In the genomic region with DNA sequence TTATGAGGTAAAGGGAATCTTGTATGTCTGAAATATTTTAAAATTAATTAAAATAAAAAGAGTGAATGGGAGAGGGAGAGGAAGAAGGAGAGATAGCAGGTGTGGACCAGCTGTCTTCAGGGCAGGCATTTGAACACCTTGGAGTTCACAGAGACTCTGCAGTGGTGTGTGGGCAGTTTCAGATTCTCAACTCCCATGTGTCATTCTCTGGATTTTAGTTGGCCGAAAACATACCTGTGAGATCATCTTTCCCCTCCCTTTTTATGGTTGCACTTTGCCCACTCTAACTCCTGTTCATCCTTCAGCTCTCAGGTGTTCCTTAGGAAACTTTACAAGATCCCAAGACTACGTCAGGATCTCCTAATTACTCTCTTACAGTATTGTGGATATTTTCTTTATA, we compare ENCODE assay signal across 15 cellular contexts.
DNase-seq lines count a peak whose midpoint lies in the region; ATAC-seq, FAIRE-seq and TF ChIP-seq lines count a peak whose summit lies in the region.
"Had no signal": no experiment of that assay in that cellular context is flagged by ENCODE, and none has a peak within 500 bp of the region (broad histone marks: within the 10 kb centered on the region; RNA-seq: fewer than 3 reads in every experiment).

No MANE protein-coding gene starts in this region.

- peaks cover 10% of the 10 kb centered on the region for H3K36me3 Mint-ChIP-seq in Caco-2 (ENCODE audit: insufficient read depth, unreplicated experiment)
- no peaks in the 10 kb centered on the region for H3K36me3 Mint-ChIP-seq in astrocyte (ENCODE audit: low read depth, unreplicated experiment)
- H3K36me3 Mint-ChIP-seq: natural killer cell treated with Interleukin-12 subunit alpha and Interleukin-12 subunit beta and Interleukin-15 and Interleukin-18, amount 100 ng/mL, for 72 hours had no signal

- no peak overlapping the region for H3K4me2 ChIP-seq in astrocyte (ENCODE audit: low read length)
- H3K4me2 ChIP-seq: SK-N-SH had no signal

- H3K4me3 ChIP-seq in Caco-2 (ENCODE audit: low read depth, low read length) (no peak overlapping the region), astrocyte (ENCODE audit: insufficient read depth, low read depth, low read length) (no peak overlapping the region), adrenal gland (no peak overlapping the region)
- H3K4me3 ChIP-seq: upper lobe of right lung had no signal

- H3K36me3 ChIP-seq in Caco-2 (ENCODE audit: control insufficient read depth, insufficient read depth, low read length) = no peaks in the 10 kb centered on the region
- H3K36me3 ChIP-seq in astrocyte (ENCODE audit: insufficient read depth, low read length) = no peaks in the 10 kb centered on the region
- H3K36me3 ChIP-seq in adrenal gland (replicated peaks in 1 of 2) = no peaks in the 10 kb centered on the region
- H3K36me3 ChIP-seq: upper lobe of right lung had no signal

- no peak overlapping the region for H3K9ac ChIP-seq in astrocyte (ENCODE audit: low read length)
- H3K9ac ChIP-seq: SK-N-SH had no signal

- H3K27ac Mint-ChIP-seq in Caco-2 (ENCODE audit: unreplicated experiment) = peak overlapping the region; percentile 39
- no peak overlapping the region for H3K27ac Mint-ChIP-seq in astrocyte (ENCODE audit: unreplicated experiment)
- H3K27ac Mint-ChIP-seq: natural killer cell treated with Interleukin-12 subunit alpha and Interleukin-12 subunit beta and Interleukin-15 and Interleukin-18, amount 100 ng/mL, for 72 hours; progenitor cell of endocrine pancreas had no signal

- H3K27me3 Mint-ChIP-seq in Caco-2 (ENCODE audit: insufficient read depth, unreplicated experiment) (no peaks in the 10 kb centered on the region), astrocyte (ENCODE audit: low read depth, unreplicated experiment) (no peaks in the 10 kb centered on the region)
- H3K27me3 Mint-ChIP-seq: natural killer cell treated with Interleukin-12 subunit alpha and Interleukin-12 subunit beta and Interleukin-15 and Interleukin-18, amount 100 ng/mL, for 72 hours; progenitor cell of endocrine pancreas had no signal

- CTCF ChIA-PET in Caco-2 (lab: Charles Lee) = interaction anchor here (0.6 to 3.6 kb wide), 3 partner anchors 19 to 484 kb away, joined by 4 to 11 read pairs (median 4); no protein-coding TSS in a partner anchor

- TF ChIP-seq CTCF in Caco-2 (IDR thresholded peaks at IDR 0.05; ENCODE audit: insufficient read depth in 1 of 2, low read depth in 1 of 2, low read length in 1 of 2, severe bottlenecking in 1 of 2, unreplicated experiment in 1 of 2) = no peak
- no peak for TF ChIP-seq CTCF in astrocyte (IDR thresholded peaks at IDR 0.05; ENCODE audit: insufficient read depth, low read depth, low read length)
- no peak for TF ChIP-seq CTCF in adrenal gland (IDR thresholded peaks at IDR 0.05)

- H3K4me3 Mint-ChIP-seq in Caco-2 (ENCODE audit: unreplicated experiment) (no peak overlapping the region), astrocyte (ENCODE audit: unreplicated experiment) (peak overlapping the region; percentile 23)
- H3K4me3 Mint-ChIP-seq: natural killer cell treated with Interleukin-12 subunit alpha and Interleukin-12 subunit beta and Interleukin-15 and Interleukin-18, amount 100 ng/mL, for 72 hours had no signal

- WGBS in adrenal gland, 4 donors = 84 to 100% (median 90%) methylated on average over 2 of the region's 2 CpGs

- no peak for TF ChIP-seq POLR2A in GM12892 (IDR thresholded peaks at IDR 0.05; ENCODE audit: low read depth, low read length)
- no peak for TF ChIP-seq POLR2A in adrenal gland (IDR thresholded peaks at IDR 0.05)

- FAIRE-seq in GM12892 (lab: Jason Lieb, UNC) = peak; percentile 84
- FAIRE-seq in astrocyte (lab: Jason Lieb, UNC) = no peak

- H3K4me1 ChIP-seq in Caco-2 = peaks cover 27% of the 10 kb centered on the region
- H3K4me1 ChIP-seq in astrocyte (ENCODE audit: insufficient read depth, low read length) = no peaks in the 10 kb centered on the region
- peaks cover 0 to 3% of the 10 kb centered on the region in 2 donors for H3K4me1 ChIP-seq in adrenal gland (replicated peaks in 1 of 2)

- no peaks in the 10 kb centered on the region for H3K9me3 ChIP-seq in Caco-2
- H3K9me3 ChIP-seq in astrocyte (ENCODE audit: insufficient read depth, low read depth, low read length) = no peaks in the 10 kb centered on the region
- H3K9me3 ChIP-seq in adrenal gland (replicated peaks in 1 of 3) = no peaks in the 10 kb centered on the region
- H3K9me3 ChIP-seq: SK-N-SH, upper lobe of right lung had no signal

- peaks cover 66% of the 10 kb centered on the region for H3K79me2 ChIP-seq in astrocyte (ENCODE audit: insufficient read depth, low read length)

- no peak overlapping the region for H3K27ac ChIP-seq in astrocyte (ENCODE audit: low read depth, low read length)
- H3K27ac ChIP-seq in adrenal gland = no peak overlapping the region
- H3K27ac ChIP-seq: upper lobe of right lung, VCaP had no signal

- no TSS peak for BruUV-seq in Caco-2 (replicated peaks; lab: Mats Ljungman, UMichigan)

- ATAC-seq in HG03108 (IDR thresholded peaks at IDR 0.05; ENCODE audit: unreplicated experiment) = peak; percentile 64
- ATAC-seq: PC-3, upper lobe of right lung had no signal

- H2AFZ ChIP-seq in astrocyte (ENCODE audit: low read depth, low read length) = no peak overlapping the region

- H3K9me3 Mint-ChIP-seq in Caco-2 (ENCODE audit: unreplicated experiment) (no peaks in the 10 kb centered on the region), astrocyte (ENCODE audit: unreplicated experiment) (no peaks in the 10 kb centered on the region)
- H3K9me3 Mint-ChIP-seq: natural killer cell treated with Interleukin-12 subunit alpha and Interleukin-12 subunit beta and Interleukin-15 and Interleukin-18, amount 100 ng/mL, for 72 hours had no signal

- POLR2A ChIA-PET in Caco-2 (lab: Charles Lee) = no interaction called here

- H3K4me1 Mint-ChIP-seq in Caco-2 (ENCODE audit: low read depth, unreplicated experiment) (peaks cover 55% of the 10 kb centered on the region), astrocyte (ENCODE audit: low read depth, unreplicated experiment) (peaks cover 18% of the 10 kb centered on the region)

- peaks cover 54% of the 10 kb centered on the region for H4K20me1 ChIP-seq in astrocyte (ENCODE audit: insufficient read depth, low read length)

- intact Hi-C loops in Caco-2 (cut with micrococcal nuclease; ENCODE audit: unreplicated experiment) = loop anchor here (10.0 kb wide), 2 partner anchors 284 to 524 kb away; no protein-coding TSS in a partner anchor
- intact Hi-C loops in adrenal gland (cut with DNase I) = no loop called here

- H3K27me3 ChIP-seq in Caco-2 (replicated peaks; ENCODE audit: control insufficient read depth, insufficient read depth, low read length) (no peaks in the 10 kb centered on the region), astrocyte (ENCODE audit: insufficient read depth, low read length) (no peaks in the 10 kb centered on the region), adrenal gland (no peaks in the 10 kb centered on the region)
- H3K27me3 ChIP-seq: upper lobe of right lung had no signal

- DNase-seq in Caco-2 (peak in 1 of 2 experiments; percentile 50), GM12892 (ENCODE audit: insufficient read length) (peak; percentile 20), astrocyte (ENCODE audit: low read depth) (no peak), adrenal gland (no peak), NCI-H1092 (lab: John Stamatoyannopoulos, UW) (no peak), inferior parietal cortex (ENCODE audit: extremely low spot score) (no peak)
- DNase-seq: NCI-H1930, NCI-H524, PC-3, SK-N-SH, upper lobe of right lung had no signal
